ENCODE assay signal across 22 cellular contexts in genomic region chr22:20558534-20558933, GRCh38. TPM values are rescaled to one million over a fixed set of nuclear protein-coding genes. Genes with fewer than 3 reads are reported as not detected.
A peak's percentile ranks its signal among the peaks of the same experiment; 100 is the strongest.
DNase-seq lines count a peak whose midpoint lies in the region; ATAC-seq and TF ChIP-seq lines count a peak whose summit lies in the region.
"Had no signal": no experiment of that assay in that cellular context is flagged by ENCODE, and none has a peak within 500 bp of the region (broad histone marks: within the 10 kb centered on the region; RNA-seq: fewer than 3 reads in every experiment).

No MANE protein-coding gene starts in this region.

- no peak for TF ChIP-seq CTCF in HFFc6 (IDR thresholded peaks at IDR 0.05)
- TF ChIP-seq CTCF in sigmoid colon (IDR thresholded peaks at IDR 0.05), result no peak

- no peak for DNase-seq in activated CD8-positive, alpha-beta memory T cell treated with anti-CD3 and anti-CD28 coated beads, Interleukin-2, amount 10 ng/mL, durations not matched to agents 7 days and 5 days
- no peak for DNase-seq in activated CD8-positive, alpha-beta memory T cell treated with anti-CD3 and anti-CD28 coated beads, Interleukin-2, amount 50 U/mL, for 48 hours
- DNase-seq in HFFc6 (no peak), sigmoid colon (peak; percentile 26), CD1c-positive myeloid dendritic cell (ENCODE audit: extremely low spot score) (no peak), posterior vena cava (ENCODE audit: low spot score) (no peak)
- no peak for DNase-seq in activated naive CD8-positive, alpha-beta T cell treated with anti-CD3 and anti-CD28 coated beads, Interleukin-2, amount 50 U/mL, for 24 hours
- DNase-seq: activated B cell treated with CpG ODN at 0.5 μM for 24 hours; C1 segment of cervical spinal cord; DMS79; foreskin keratinocyte; HCEC 1CT; mesendoderm; NCI-H146; OCI-M1; stimulated activated CD4-positive, alpha-beta T cell treated with anti-CD3 and anti-CD28 coated beads, Interleukin-2, amount 100 ng/mL, for 48 hours had no signal

- no peak overlapping the region for H3K4me3 ChIP-seq in sigmoid colon
- H3K4me3 ChIP-seq: skin epidermis, uterus had no signal

- no peak overlapping the region for H3K4me3 Mint-ChIP-seq in activated CD8-positive, alpha-beta memory T cell treated with anti-CD3 and anti-CD28 coated beads, Interleukin-2, amount 10 ng/mL, durations not matched to agents 7 days and 5 days
- H3K4me3 Mint-ChIP-seq in HFFc6, result no peak overlapping the region
- no peak overlapping the region for H3K4me3 Mint-ChIP-seq in activated naive CD8-positive, alpha-beta T cell treated with anti-CD3 and anti-CD28 coated beads, Interleukin-2, amount 50 U/mL, for 24 hours
- H3K4me3 Mint-ChIP-seq: activated B cell treated with CpG ODN at 0.5 μM for 24 hours, neural crest cell had no signal

- no peaks in the 10 kb centered on the region for H3K9me3 ChIP-seq in sigmoid colon
- H3K9me3 ChIP-seq: uterus had no signal

- no peak overlapping the region for H3K27ac ChIP-seq in sigmoid colon
- H3K27ac ChIP-seq: foreskin keratinocyte had no signal

- peak overlapping the region; percentile 99 for H3K27ac Mint-ChIP-seq in activated CD8-positive, alpha-beta memory T cell treated with anti-CD3 and anti-CD28 coated beads, Interleukin-2, amount 10 ng/mL, durations not matched to agents 7 days and 5 days
- H3K27ac Mint-ChIP-seq in HFFc6, result peak overlapping the region; percentile 92; the same call in 1 of the 2 replicates
- H3K27ac Mint-ChIP-seq in activated naive CD8-positive, alpha-beta T cell treated with anti-CD3 and anti-CD28 coated beads, Interleukin-2, amount 50 U/mL, for 24 hours, result peak overlapping the region; percentile 88
- H3K27ac Mint-ChIP-seq: activated B cell treated with CpG ODN at 0.5 μM for 24 hours, progenitor cell of endocrine pancreas had no signal

- 98 to 99% methylated on average over 2 of the region's 2 CpGs for WGBS in sigmoid colon, 2 donors

- no peak for ATAC-seq in activated CD8-positive, alpha-beta memory T cell treated with anti-CD3 and anti-CD28 coated beads, Interleukin-2, amount 10 ng/mL, durations not matched to agents 7 days and 5 days
- ATAC-seq in activated naive CD8-positive, alpha-beta T cell treated with anti-CD3 and anti-CD28 coated beads, Interleukin-2, amount 50 U/mL, for 24 hours, result no peak
- ATAC-seq in GM21423 (IDR thresholded peaks at IDR 0.05; ENCODE audit: unreplicated experiment), result no peak
- ATAC-seq: foreskin keratinocyte, HepG2 had no signal

- no peaks in the 10 kb centered on the region for H3K27me3 ChIP-seq in sigmoid colon
- H3K27me3 ChIP-seq: foreskin keratinocyte, uterus had no signal

- peaks cover 87% of the 10 kb centered on the region for H3K4me1 Mint-ChIP-seq in activated CD8-positive, alpha-beta memory T cell treated with anti-CD3 and anti-CD28 coated beads, Interleukin-2, amount 10 ng/mL, durations not matched to agents 7 days and 5 days
- peaks cover 29% of the 10 kb centered on the region for H3K4me1 Mint-ChIP-seq in HFFc6 (ENCODE audit: low read depth)
- peaks cover 79% of the 10 kb centered on the region for H3K4me1 Mint-ChIP-seq in activated naive CD8-positive, alpha-beta T cell treated with anti-CD3 and anti-CD28 coated beads, Interleukin-2, amount 50 U/mL, for 24 hours

- H3K36me3 Mint-ChIP-seq in activated CD8-positive, alpha-beta memory T cell treated with anti-CD3 and anti-CD28 coated beads, Interleukin-2, amount 10 ng/mL, durations not matched to agents 7 days and 5 days, result peaks cover 73% of the 10 kb centered on the region
- H3K36me3 Mint-ChIP-seq in HFFc6 (ENCODE audit: low read depth), result peaks cover 70% of the 10 kb centered on the region
- peaks cover 72% of the 10 kb centered on the region for H3K36me3 Mint-ChIP-seq in activated naive CD8-positive, alpha-beta T cell treated with anti-CD3 and anti-CD28 coated beads, Interleukin-2, amount 50 U/mL, for 24 hours (ENCODE audit: low read depth)

- no peak for TF ChIP-seq EP300 in sigmoid colon (IDR thresholded peaks at IDR 0.05)

- intact Hi-C loops in sigmoid colon (cut with DNase I) (no loop called here), posterior vena cava (cut with DNase I) (loop anchor here in 1 of 2 donors (10.0 kb wide), 1 partner anchor 1104 kb away; no protein-coding TSS in a partner anchor)

- H3K4me1 ChIP-seq in sigmoid colon, result peaks cover 0 to 25% (median 15%) of the 10 kb centered on the region in 4 donors
- H3K4me1 ChIP-seq: foreskin keratinocyte had no signal

- CTCF ChIA-PET in activated CD8-positive, alpha-beta memory T cell treated with anti-CD3 and anti-CD28 coated beads, Interleukin-2, amount 10 ng/mL, durations not matched to agents 7 days and 5 days (lab: Charles Lee), result interaction anchor here (1.3 to 17.2 kb wide), 3 partner anchors 8 to 50 kb away, joined by 4 to 406 read pairs (median 17); no protein-coding TSS in a partner anchor

- no peak for TF ChIP-seq POLR2A in sigmoid colon (IDR thresholded peaks at IDR 0.05)

- H3K36me3 ChIP-seq in sigmoid colon, result peaks cover 0 to 82% (median 26%) of the 10 kb centered on the region in 4 donors
- H3K36me3 ChIP-seq: uterus had no signal

- peaks cover 11% of the 10 kb centered on the region for H3K9me3 Mint-ChIP-seq in activated CD8-positive, alpha-beta memory T cell treated with anti-CD3 and anti-CD28 coated beads, Interleukin-2, amount 10 ng/mL, durations not matched to agents 7 days and 5 days (ENCODE audit: low read depth)
- H3K9me3 Mint-ChIP-seq in HFFc6, result no peaks in the 10 kb centered on the region
- peaks cover 8% of the 10 kb centered on the region for H3K9me3 Mint-ChIP-seq in activated naive CD8-positive, alpha-beta T cell treated with anti-CD3 and anti-CD28 coated beads, Interleukin-2, amount 50 U/mL, for 24 hours

- H3K27me3 Mint-ChIP-seq in activated CD8-positive, alpha-beta memory T cell treated with anti-CD3 and anti-CD28 coated beads, Interleukin-2, amount 10 ng/mL, durations not matched to agents 7 days and 5 days, result no peaks in the 10 kb centered on the region
- peaks cover 3% of the 10 kb centered on the region for H3K27me3 Mint-ChIP-seq in HFFc6 (ENCODE audit: insufficient read depth)
- H3K27me3 Mint-ChIP-seq in activated naive CD8-positive, alpha-beta T cell treated with anti-CD3 and anti-CD28 coated beads, Interleukin-2, amount 50 U/mL, for 24 hours, result no peaks in the 10 kb centered on the region
- H3K27me3 Mint-ChIP-seq: activated B cell treated with CpG ODN at 0.5 μM for 24 hours, progenitor cell of endocrine pancreas had no signal

RNA-seq across cellular contexts. Expression of gene MED15, which starts 51.1 kb away (rescaled TPM):
- total RNA-seq in activated CD8-positive, alpha-beta memory T cell treated with anti-CD3 and anti-CD28 coated beads, Interleukin-2, amount 10 ng/mL, durations not matched to agents 7 days and 5 days, result 100 to 1,000 TPM; 145 to 179 TPM
- total RNA-seq in HFFc6 (2021; fragmentation: NEBNext Ultra II Directional; extraction: Animal tissue kit (Norgen Biotek cat#: 25700)), result 100 to 1,000 TPM; 128 to 148 (median 136) TPM
- 10 to 100 TPM; 26.4 to 75.3 (median 34.9) TPM for total RNA-seq in sigmoid colon
- 10 to 100 TPM; 25.8 to 86.8 (median 37.5) TPM for polyA plus RNA-seq in sigmoid colon
- total RNA-seq in posterior vena cava, result 10 to 100 TPM; 75.9 to 80.5 TPM
